In genomic region chr5:52893863-52894262, GRCh38 we compare ENCODE assay signal across 16 cellular contexts.
DNase-seq lines count a peak whose midpoint lies in the region; ATAC-seq and TF ChIP-seq lines count a peak whose summit lies in the region.
"Had no signal": no experiment of that assay in that cellular context is flagged by ENCODE, and none has a peak within 500 bp of the region (broad histone marks: within the 10 kb centered on the region; RNA-seq: fewer than 3 reads in every experiment).

No MANE protein-coding gene starts in this region.

- no peaks in the 10 kb centered on the region for H3K79me2 ChIP-seq in GM23248 (ENCODE audit: insufficient read depth)
- H3K79me2 ChIP-seq: parathyroid adenoma had no signal

- no peaks in the 10 kb centered on the region for H3K36me3 ChIP-seq in GM23248 (ENCODE audit: low read depth)
- peaks cover 6% of the 10 kb centered on the region for H3K36me3 ChIP-seq in thoracic aorta
- peaks cover 16% of the 10 kb centered on the region for H3K36me3 ChIP-seq in upper lobe of right lung

- ATAC-seq in thoracic aorta (ENCODE audit: insufficient number of reproducible peaks, low FRiP score, low read depth) (no peak), HG02870 (IDR thresholded peaks at IDR 0.05; ENCODE audit: unreplicated experiment) (no peak), upper lobe of right lung (no peak)
- ATAC-seq: activated CD4-positive, CD25-positive, alpha-beta regulatory T cell treated with anti-CD3 and anti-CD28 coated beads, Interleukin-2, amount 50 U/mL, for 24 hours; T-cell had no signal

- WGBS in GM23248 (ENCODE audit: low coverage in 1 of 2, low lambda C conversion rate in 2 of 2, missing lambda C conversion rate in 2 of 2), 2 experiments = 100% methylated on average over 1 of the region's 1 CpG

- H3K9ac ChIP-seq in GM23248 = no peak overlapping the region
- H3K9ac ChIP-seq: parathyroid adenoma had no signal

- H4K20me1 ChIP-seq in GM23248 (ENCODE audit: insufficient read depth) = no peaks in the 10 kb centered on the region

- intact Hi-C loops in dorsolateral prefrontal cortex (cut with DNase I) (loop anchor here (10.0 kb wide), 1 partner anchor 89 kb away; no protein-coding TSS in a partner anchor), upper lobe of right lung (cut with DNase I) (no loop called here)

- H3K36me3 Mint-ChIP-seq in nephron (ENCODE audit: low read depth) = peaks cover 4% of the 10 kb centered on the region
- H3K36me3 Mint-ChIP-seq: activated CD4-positive, alpha-beta memory T cell treated with anti-CD3 and anti-CD28 coated beads for 36 hours; T-cell had no signal

- H3F3A ChIP-seq in GM23248 (ENCODE audit: insufficient read depth) = 0 out of 2 replicates have a peak, but pooled peaks cover 13% of the 10 kb centered on the region

- H3K27ac ChIP-seq in GM23248 (no peak overlapping the region), dorsolateral prefrontal cortex (peak overlapping the region in 47 of 59 donors; percentile 1 to 83 (median 54)), thoracic aorta (peak overlapping the region; percentile 73 to 79), upper lobe of right lung (no peak overlapping the region)
- H3K27ac ChIP-seq: C4-2B, parathyroid adenoma had no signal

- no peak for DNase-seq in GM23248
- no peak for DNase-seq in dorsolateral prefrontal cortex
- no peak for DNase-seq in thoracic aorta (ENCODE audit: low spot score)
- no peak for DNase-seq in upper lobe of right lung
- DNase-seq in HPDE6-E6E7 (ENCODE audit: extremely low spot score) = no peak
- DNase-seq: activated CD4-positive, alpha-beta memory T cell treated with anti-CD3 and anti-CD28 coated beads for 36 hours; NCI-H510A treated with DMSO at 0.1 percent for 48 hours; NK-92 treated with Interleukin-12 subunit alpha and Interleukin-12 subunit beta, amount 100 ng/mL, for 24 hours; SIG-M5; T-cell had no signal

- H3K27me3 ChIP-seq in GM23248 (replicated peaks; ENCODE audit: insufficient read depth) (no peaks in the 10 kb centered on the region), dorsolateral prefrontal cortex (no peaks in the 10 kb centered on the region), thoracic aorta (replicated peaks; ENCODE audit: insufficient read depth) (no peaks in the 10 kb centered on the region), upper lobe of right lung (no peaks in the 10 kb centered on the region)

- no peaks in the 10 kb centered on the region for H3K9me3 ChIP-seq in GM23248 (ENCODE audit: low read depth)
- H3K9me3 ChIP-seq in thoracic aorta = no peaks in the 10 kb centered on the region
- no peaks in the 10 kb centered on the region for H3K9me3 ChIP-seq in upper lobe of right lung

- H3K27me3 Mint-ChIP-seq in nephron (ENCODE audit: low read depth) = no peaks in the 10 kb centered on the region
- H3K27me3 Mint-ChIP-seq: activated CD4-positive, alpha-beta memory T cell treated with anti-CD3 and anti-CD28 coated beads for 36 hours; activated naive CD8-positive, alpha-beta T cell; T-cell had no signal

- no peaks in the 10 kb centered on the region for H3K9me3 Mint-ChIP-seq in nephron
- H3K9me3 Mint-ChIP-seq: activated CD4-positive, alpha-beta memory T cell treated with anti-CD3 and anti-CD28 coated beads for 36 hours; T-cell had no signal

- no peaks in the 10 kb centered on the region for H3K9me2 ChIP-seq in GM23248 (ENCODE audit: insufficient read depth)

- in situ Hi-C loops in GM23248 (cut with MboI) = no loop called here

- H3K27ac Mint-ChIP-seq in nephron = peak overlapping the region; percentile 82 to 94 (median 84)
- H3K27ac Mint-ChIP-seq: activated CD4-positive, alpha-beta memory T cell treated with anti-CD3 and anti-CD28 coated beads for 36 hours; activated naive CD8-positive, alpha-beta T cell; T-cell had no signal

- H3K4me1 ChIP-seq in GM23248 (ENCODE audit: insufficient read depth) (peaks cover 31% of the 10 kb centered on the region), thoracic aorta (ENCODE audit: control insufficient read depth in 1 of 2, low read depth in 2 of 2) (peaks cover 40 to 64% of the 10 kb centered on the region in 2 donors), upper lobe of right lung (peaks cover 21% of the 10 kb centered on the region)
- H3K4me1 ChIP-seq: parathyroid adenoma had no signal

- no peak overlapping the region for H3K4me3 Mint-ChIP-seq in nephron
- H3K4me3 Mint-ChIP-seq: activated CD4-positive, alpha-beta memory T cell treated with anti-CD3 and anti-CD28 coated beads for 36 hours; activated naive CD8-positive, alpha-beta T cell; T-cell had no signal

- H3K4me3 ChIP-seq in GM23248 = no peak overlapping the region
- peak overlapping the region in 2 of 59 donors; percentile 5 to 30 for H3K4me3 ChIP-seq in dorsolateral prefrontal cortex
- no peak overlapping the region for H3K4me3 ChIP-seq in thoracic aorta
- H3K4me3 ChIP-seq in upper lobe of right lung = no peak overlapping the region

- no peak for TF ChIP-seq CTCF in dorsolateral prefrontal cortex (IDR thresholded peaks at IDR 0.05 in 54 of 56, conservative IDR thresholded peaks at IDR 0.05 in 2 of 56; ENCODE audit: low read depth in 1 of 56, partially characterized antibody in 56 of 56)
- TF ChIP-seq CTCF in nephron (IDR thresholded peaks at IDR 0.05; ENCODE audit: unreplicated experiment in 3 of 3) = no peak
- no peak for TF ChIP-seq CTCF in thoracic aorta (IDR thresholded peaks at IDR 0.05)
- TF ChIP-seq CTCF in upper lobe of right lung (IDR thresholded peaks at IDR 0.05) = no peak

- peak overlapping the region; percentile 13 for H3K4me2 ChIP-seq in GM23248 (ENCODE audit: unreplicated experiment)

- peaks cover 48% of the 10 kb centered on the region for H3K4me1 Mint-ChIP-seq in nephron

- H2AFZ ChIP-seq in GM23248 = no peak overlapping the region
- H2AFZ ChIP-seq: parathyroid adenoma had no signal

Comparison
In these comparisons a context has a peak if more than half of its experiments do, and no peak if none do; other contexts are left out.
1. H3K27ac ChIP-seq: peak in dorsolateral prefrontal cortex (47 of 59) and thoracic aorta (2 of 2); none in GM23248 (single experiment) and upper lobe of right lung (single experiment).